In the genomic region with DNA sequence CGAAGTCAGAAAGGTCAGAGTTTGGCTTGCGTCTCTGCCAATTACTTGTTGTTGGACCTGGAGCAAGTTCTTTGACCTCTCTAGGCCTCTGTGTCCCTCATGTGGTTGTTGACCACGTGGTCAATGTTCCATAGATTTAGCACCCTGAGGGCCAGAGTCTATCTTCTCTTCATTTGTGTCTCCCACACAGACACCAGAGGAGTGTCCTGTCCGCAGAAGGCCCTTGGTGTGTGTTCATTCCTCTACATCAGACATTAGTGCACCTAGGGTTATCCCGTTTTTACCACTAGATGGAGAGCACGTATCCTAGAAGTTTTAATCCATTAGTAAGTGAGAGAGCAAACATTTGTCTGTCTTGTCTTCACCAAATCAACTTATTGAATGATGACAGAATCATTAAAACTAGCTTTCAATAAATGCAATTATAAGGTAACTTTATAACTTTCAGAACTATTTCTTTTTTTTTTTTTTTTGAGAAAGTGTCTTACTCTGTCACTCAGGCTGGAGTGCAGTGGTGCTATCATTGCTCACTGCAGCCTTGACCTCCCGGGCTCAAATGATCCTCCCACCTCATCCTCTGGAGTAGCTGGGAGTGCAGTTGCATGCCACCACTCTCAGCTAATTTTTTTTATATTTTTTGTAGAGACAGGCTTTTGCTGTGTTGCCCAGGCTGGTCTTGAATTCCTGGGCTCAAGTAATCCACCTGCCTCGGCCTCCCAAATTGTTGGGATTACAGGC, we compare ENCODE assay signal across 9 cellular contexts.
DNase-seq lines count a peak whose midpoint lies in the region; ATAC-seq and TF ChIP-seq lines count a peak whose summit lies in the region.
"Had no signal": no experiment of that assay in that cellular context is flagged by ENCODE, and none has a peak within 500 bp of the region (broad histone marks: within the 10 kb centered on the region; RNA-seq: fewer than 3 reads in every experiment).

No MANE protein-coding gene starts in this region.

- H3K27me3 ChIP-seq in PC-9 (ENCODE audit: insufficient read depth, low read depth) = no peaks in the 10 kb centered on the region

- peaks cover 2% of the 10 kb centered on the region in 2 donors for H3K4me1 Mint-ChIP-seq in stimulated activated naive B cell treated with anti-CD40 and anti-IgM and Interleukin-4, amounts not matched to agents 10 μg/mL and 1 μg/mL and 100 μg/mL, for 72 hours

- H2AFZ ChIP-seq in PC-9 = no peak overlapping the region

- no peaks in the 10 kb centered on the region for H3K4me1 ChIP-seq in PC-9 (replicated peaks; ENCODE audit: insufficient read depth)

- intact Hi-C loops in PC-9 (cut with micrococcal nuclease; ENCODE audit: unreplicated experiment) = loop anchor here (1.0 to 2.0 kb wide), 2 partner anchors 132 to 207 kb away; no protein-coding TSS in a partner anchor

- TF ChIP-seq CTCF in PC-9 (conservative IDR thresholded peaks at IDR 0.05) = peak; percentile 52
- peak; percentile 43 for TF ChIP-seq CTCF in foreskin fibroblast (IDR thresholded peaks at IDR 0.05; ENCODE audit: low read depth, low read length)

- no peak overlapping the region for H3K4me2 ChIP-seq in PC-9

- peak overlapping the region; percentile 21 for H3K27ac Mint-ChIP-seq in stimulated activated naive B cell treated with anti-CD40 and anti-IgM and Interleukin-4, amounts not matched to agents 10 μg/mL and 1 μg/mL and 100 μg/mL, for 72 hours

- H3K9me3 ChIP-seq in PC-9 (ENCODE audit: insufficient read depth, low read depth) = no peaks in the 10 kb centered on the region

- POLR2A ChIA-PET in PC-9 (lab: Charles Lee; ENCODE audit: unreplicated experiment) = no interaction called here

- no peaks in the 10 kb centered on the region for H3K79me2 ChIP-seq in PC-9 (ENCODE audit: low read depth)

- no peak for ATAC-seq in stimulated activated naive B cell treated with anti-CD40 and anti-IgM and Interleukin-4, amounts not matched to agents 10 μg/mL and 1 μg/mL and 100 μg/mL, for 72 hours (replicated peaks)
- no peak for ATAC-seq in HG03045 (IDR thresholded peaks at IDR 0.05; ENCODE audit: unreplicated experiment)
- no peak for ATAC-seq in GM19397 (IDR thresholded peaks at IDR 0.05; ENCODE audit: unreplicated experiment)

- H3K4me3 Mint-ChIP-seq in stimulated activated naive B cell treated with anti-CD40 and anti-IgM and Interleukin-4, amounts not matched to agents 10 μg/mL and 1 μg/mL and 100 μg/mL, for 72 hours = no peak overlapping the region

- H3K27me3 Mint-ChIP-seq in stimulated activated naive B cell treated with anti-CD40 and anti-IgM and Interleukin-4, amounts not matched to agents 10 μg/mL and 1 μg/mL and 100 μg/mL, for 72 hours = peaks cover 0 to 4% of the 10 kb centered on the region in 2 donors

- peaks cover 0 to 4% of the 10 kb centered on the region in 2 donors for H3K9me3 Mint-ChIP-seq in stimulated activated naive B cell treated with anti-CD40 and anti-IgM and Interleukin-4, amounts not matched to agents 10 μg/mL and 1 μg/mL and 100 μg/mL, for 72 hours

- no peak overlapping the region for H3K27ac ChIP-seq in PC-9
- H3K27ac ChIP-seq: skin epidermis had no signal

- H3K4me3 ChIP-seq in PC-9 (no peak overlapping the region), foreskin fibroblast (ENCODE audit: low read depth in 1 of 2, low read length in 2 of 2) (no peak overlapping the region)
- H3K4me3 ChIP-seq: skin epidermis had no signal

- BruUV-seq in PC-9 (replicated peaks; lab: Mats Ljungman, UMichigan) = no TSS peak

- no peaks in the 10 kb centered on the region for H3F3A ChIP-seq in PC-9 (ENCODE audit: insufficient read depth, low read depth)

- no peaks in the 10 kb centered on the region for H3K36me3 ChIP-seq in PC-9 (ENCODE audit: low read depth)

- H4K20me1 ChIP-seq in PC-9 (ENCODE audit: insufficient read depth) = no peaks in the 10 kb centered on the region

- peaks cover 0 to 3% of the 10 kb centered on the region in 2 donors for H3K36me3 Mint-ChIP-seq in stimulated activated naive B cell treated with anti-CD40 and anti-IgM and Interleukin-4, amounts not matched to agents 10 μg/mL and 1 μg/mL and 100 μg/mL, for 72 hours

- H3K9me2 ChIP-seq in PC-9 (ENCODE audit: insufficient read depth) = no peaks in the 10 kb centered on the region

- CTCF ChIA-PET in PC-9 (lab: Charles Lee) = interaction anchor here (0.6 kb wide), 1 partner anchor 58 kb away, joined by 3 read pairs; no protein-coding TSS in a partner anchor

- DNase-seq in NCI-H2107 treated with DMSO at 0.1 percent for 48 hours (lab: John Stamatoyannopoulos, UW; ENCODE audit: unreplicated experiment) = peak; percentile 7
- DNase-seq in NCI-H2107 (lab: John Stamatoyannopoulos, UW) = no peak
- DNase-seq in PC-9 = peak in 1 of 2 experiments; percentile 2
- DNase-seq in foreskin fibroblast = peak in 1 of 2 donors; percentile 58
- DNase-seq in stimulated activated naive B cell treated with anti-CD40 and anti-IgM and Interleukin-4, amounts not matched to agents 10 μg/mL and 1 μg/mL and 100 μg/mL, for 72 hours = no peak
- no peak for DNase-seq in mesenteric fat pad (ENCODE audit: low spot score)
